ENCODE assay signal across 8 cellular contexts in genomic region chr10:77641788-77642397, GRCh38. TPM values are rescaled to one million over a fixed set of nuclear protein-coding genes. Genes with fewer than 3 reads are reported as not detected.
A peak's percentile ranks its signal among the peaks of the same experiment; 100 is the strongest.
DNase-seq lines count a peak whose midpoint lies in the region; ATAC-seq and TF ChIP-seq lines count a peak whose summit lies in the region.

No MANE protein-coding gene starts in this region.

- H3K9me3 ChIP-seq in OCI-LY7 (ENCODE audit: low read length) = no peaks in the 10 kb centered on the region

- no peaks in the 10 kb centered on the region for H3K36me3 Mint-ChIP-seq in activated naive CD8-positive, alpha-beta T cell treated with anti-CD3 and anti-CD28 coated beads for 36 hours

- H3K4me1 ChIP-seq in OCI-LY7 (ENCODE audit: insufficient read depth, low read length, poor library complexity, severe bottlenecking) = no peaks in the 10 kb centered on the region

- H3K9me3 Mint-ChIP-seq in activated naive CD8-positive, alpha-beta T cell treated with anti-CD3 and anti-CD28 coated beads for 36 hours = no peaks in the 10 kb centered on the region

- peak; percentile 99 for TF ChIP-seq RAD21 in Ishikawa (IDR thresholded peaks at IDR 0.05; ENCODE audit: low read depth)

- CTCF ChIA-PET in OCI-LY7 (lab: Charles Lee; ENCODE audit: unreplicated experiment) = no interaction called here

- H3K36me3 ChIP-seq in OCI-LY7 (ENCODE audit: insufficient read depth, low read length) = no peaks in the 10 kb centered on the region

- H3K79me2 ChIP-seq in OCI-LY7 (ENCODE audit: insufficient read depth, low read depth, low read length) = no peaks in the 10 kb centered on the region

- no peak overlapping the region for H3K27ac ChIP-seq in OCI-LY7 (ENCODE audit: low read depth, low read length, poor library complexity, severe bottlenecking)

- H3K27ac Mint-ChIP-seq in activated naive CD8-positive, alpha-beta T cell treated with anti-CD3 and anti-CD28 coated beads for 36 hours = no peak overlapping the region

- no peak overlapping the region for H3K4me3 Mint-ChIP-seq in activated naive CD8-positive, alpha-beta T cell treated with anti-CD3 and anti-CD28 coated beads for 36 hours

- H3K9me2 ChIP-seq in OCI-LY7 (ENCODE audit: insufficient read depth, low read length) = no peaks in the 10 kb centered on the region

- H3K4me1 Mint-ChIP-seq in activated naive CD8-positive, alpha-beta T cell treated with anti-CD3 and anti-CD28 coated beads for 36 hours = peaks cover 2% of the 10 kb centered on the region

- H2AFZ ChIP-seq in OCI-LY7 (ENCODE audit: low read length) = no peak overlapping the region

- no peak for TF ChIP-seq EP300 in Ishikawa (IDR thresholded peaks at IDR 0.05; ENCODE audit: borderline replicate concordance)

- no peak overlapping the region for H3K4me2 ChIP-seq in OCI-LY7 (ENCODE audit: low read length)

- intact Hi-C loops in OCI-LY7 (cut with micrococcal nuclease; ENCODE audit: unreplicated experiment) = loop anchor here (1.0 to 5.0 kb wide), 3 partner anchors 250 to 468 kb away; no protein-coding TSS in a partner anchor

- no peak overlapping the region for H3K4me3 ChIP-seq in OCI-LY7 (ENCODE audit: low read depth, low read length, poor library complexity, severe bottlenecking)

- peak; percentile 70 for DNase-seq in Daoy (ENCODE audit: low read depth)
- peak; percentile 70 for DNase-seq in OCI-LY7 (ENCODE audit: low spot score)
- peak; percentile 31 for DNase-seq in activated naive CD8-positive, alpha-beta T cell treated with anti-CD3 and anti-CD28 coated beads for 36 hours
- peak; percentile 71 for DNase-seq in glomerular endothelial cell (ENCODE audit: extremely low read depth, low read depth, low spot score)
- DNase-seq in renal cortical epithelial cell (ENCODE audit: low read depth) = peak; percentile 73

- peaks cover 53% of the 10 kb centered on the region for H3K27me3 Mint-ChIP-seq in activated naive CD8-positive, alpha-beta T cell treated with anti-CD3 and anti-CD28 coated beads for 36 hours

- POLR2A ChIA-PET in OCI-LY7 (lab: Charles Lee) = interaction anchor here (0.7 kb wide), 1 partner anchor 82 kb away, joined by 4 read pairs; no protein-coding TSS in a partner anchor

- TF ChIP-seq CTCF in OCI-LY7 (conservative IDR thresholded peaks at IDR 0.05; ENCODE audit: low read length) = peak; percentile 96

- BruUV-seq in OCI-LY7 (replicated peaks; lab: Mats Ljungman, UMichigan) = no TSS peak

- ATAC-seq in HG03469 (IDR thresholded peaks at IDR 0.05; ENCODE audit: unreplicated experiment) (no peak), GM21515 (IDR thresholded peaks at IDR 0.05; ENCODE audit: unreplicated experiment) (no peak)

- H4K20me1 ChIP-seq in OCI-LY7 (ENCODE audit: insufficient read depth, low read length) = no peaks in the 10 kb centered on the region

TF ChIP-seq in Ishikawa, 13 proteins besides CTCF, POLR2A, EP300 and RAD21:
- TF ChIP-seq TEAD4 (IDR thresholded peaks at IDR 0.05) (0 out of 2 replicates have a peak, but pooled peaks have one; percentile 18), TCF12 (IDR thresholded peaks at IDR 0.05; ENCODE audit: low read depth) (no peak)
TF ChIP-seq in Ishikawa: peak in this region for 1.

RNA-seq across cellular contexts. Expression of gene KCNMA1, which starts 4.3 kb away (rescaled TPM):
- total RNA-seq in Daoy (2014; rRNA removed; shearing (Covaris generic)) = 28.8 and 32.8 TPM in 2 replicates
- not detected in 2 replicates for total RNA-seq in OCI-LY7 (2014; rRNA removed; shearing (Covaris generic))
- total RNA-seq in OCI-LY7 (2022) (not detected in 2 replicates), glomerular endothelial cell (6.7 and 11.4 TPM in 2 replicates), renal cortical epithelial cell (12.9 and 17.7 TPM in 2 replicates)
- not detected for total RNA-seq in activated naive CD8-positive, alpha-beta T cell treated with anti-CD3 and anti-CD28 coated beads for 36 hours
